Comparison of ENCODE assay signal across 8 cellular contexts in the genomic region with DNA sequence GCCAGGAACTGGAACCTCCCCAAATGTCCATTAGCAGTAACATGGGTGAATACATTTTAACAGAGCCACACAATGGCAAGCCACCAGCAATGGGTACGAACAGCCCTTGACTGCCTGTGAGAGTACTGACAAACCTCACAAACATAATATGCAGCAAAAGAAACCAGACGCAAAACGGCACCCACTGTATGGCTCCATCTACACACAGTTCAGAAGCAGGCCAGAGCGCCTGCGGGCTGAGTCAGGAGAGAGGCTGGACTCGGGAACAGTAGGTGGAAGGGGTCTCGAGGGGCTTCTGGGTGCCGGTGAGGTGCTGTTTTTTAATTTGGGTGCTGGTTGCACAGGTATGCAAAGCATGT.
A peak's percentile ranks its signal among the peaks of the same experiment; 100 is the strongest.
DNase-seq lines count a peak whose midpoint lies in the region; ATAC-seq and TF ChIP-seq lines count a peak whose summit lies in the region.

No MANE protein-coding gene starts in this region.

- no peak for DNase-seq in CD8-positive, alpha-beta memory T cell
- no peak for DNase-seq in PC-3
- no peak for DNase-seq in osteoblast (ENCODE audit: insufficient read length, low spot score, missing footprints)
- DNase-seq in HPDE6-E6E7 (ENCODE audit: extremely low spot score) = no peak
- DNase-seq in H4 (ENCODE audit: low spot score) = no peak

- H3K36me3 Mint-ChIP-seq in CD8-positive, alpha-beta memory T cell = no peaks in the 10 kb centered on the region

- peak overlapping the region; percentile 82 for H3K27ac ChIP-seq in CD8-positive, alpha-beta memory T cell (ENCODE audit: low read depth, low read length)
- no peak overlapping the region for H3K27ac ChIP-seq in PC-3 (ENCODE audit: low read length)
- peak overlapping the region; percentile 96 for H3K27ac ChIP-seq in duodenal mucosa (ENCODE audit: low read depth, low read length)
- no peak overlapping the region for H3K27ac ChIP-seq in osteoblast (ENCODE audit: low read depth, low read length)

- POLR2A ChIA-PET in CD8-positive, alpha-beta memory T cell (lab: Charles Lee) = interaction anchor here (1.3 to 5.6 kb wide), 3 partner anchors 12 to 81 kb away, joined by 4 to 54 read pairs (median 4); a partner anchor contains a TSS
- POLR2A ChIA-PET in PC-3 (lab: Charles Lee; ENCODE audit: unreplicated experiment) = no interaction called here

- peaks cover 34% of the 10 kb centered on the region for H3K4me1 ChIP-seq in CD8-positive, alpha-beta memory T cell (ENCODE audit: insufficient read depth, low read length)
- H3K4me1 ChIP-seq in PC-3 (ENCODE audit: insufficient read depth, low read length) (peaks cover 26% of the 10 kb centered on the region), duodenal mucosa (ENCODE audit: control insufficient read depth in 1 of 2, insufficient read depth in 2 of 2, low read length in 2 of 2) (peaks cover 48 to 53% of the 10 kb centered on the region in 2 donors), osteoblast (ENCODE audit: insufficient read depth, low read length) (no peaks in the 10 kb centered on the region)

- peak overlapping the region; percentile 62 to 90 (median 78) for H3K4me3 Mint-ChIP-seq in CD8-positive, alpha-beta memory T cell

- TF ChIP-seq CTCF in PC-3 (conservative IDR thresholded peaks at IDR 0.05; ENCODE audit: low read depth, low read length) (no peak), osteoblast (IDR thresholded peaks at IDR 0.05; ENCODE audit: extremely low read depth, low read depth, low read length) (no peak)

- H2AFZ ChIP-seq in PC-3 (ENCODE audit: low read length) (0 out of 2 replicates have a peak overlapping the region, but pooled peaks have one; percentile 85), osteoblast (ENCODE audit: low read length) (peak overlapping the region; percentile 90)

- ATAC-seq in PC-3 (peak; percentile 17), GM18867 (IDR thresholded peaks at IDR 0.05; ENCODE audit: unreplicated experiment) (no peak), GM21737 (IDR thresholded peaks at IDR 0.05; ENCODE audit: unreplicated experiment) (no peak)

- no peaks in the 10 kb centered on the region for H3K9me3 ChIP-seq in CD8-positive, alpha-beta memory T cell (ENCODE audit: low read length)
- H3K9me3 ChIP-seq in PC-3 (ENCODE audit: low read length) (no peaks in the 10 kb centered on the region), duodenal mucosa (ENCODE audit: control insufficient read depth in 1 of 2, low read length in 2 of 2) (no peaks in the 10 kb centered on the region), osteoblast (ENCODE audit: low read depth, low read length) (no peaks in the 10 kb centered on the region)

- no peaks in the 10 kb centered on the region for H3K9me2 ChIP-seq in PC-3 (replicated peaks; ENCODE audit: low read length)

- H4K20me1 ChIP-seq in PC-3 (ENCODE audit: low read length) (no peaks in the 10 kb centered on the region), osteoblast (ENCODE audit: insufficient read depth, low read length) (no peaks in the 10 kb centered on the region)

- intact Hi-C loops in PC-3 (cut with micrococcal nuclease) = no loop called here

- no peaks in the 10 kb centered on the region for H3F3A ChIP-seq in PC-3 (ENCODE audit: low read length, unreplicated experiment)

- H3K36me3 ChIP-seq in CD8-positive, alpha-beta memory T cell (ENCODE audit: insufficient read depth, low read length) = no peaks in the 10 kb centered on the region
- H3K36me3 ChIP-seq in PC-3 (ENCODE audit: low read depth, low read length) = no peaks in the 10 kb centered on the region
- H3K36me3 ChIP-seq in duodenal mucosa (ENCODE audit: control insufficient read depth in 1 of 2, insufficient read depth in 2 of 2, low read length in 2 of 2) = no peaks in the 10 kb centered on the region
- no peaks in the 10 kb centered on the region for H3K36me3 ChIP-seq in osteoblast (ENCODE audit: insufficient read depth, low read length)

- H3K27ac Mint-ChIP-seq in CD8-positive, alpha-beta memory T cell = peak overlapping the region; percentile 70 to 94 (median 86)

- H3K27me3 Mint-ChIP-seq in CD8-positive, alpha-beta memory T cell = no peaks in the 10 kb centered on the region

- peaks cover 18 to 38% (median 35%) of the 10 kb centered on the region in 3 donors for H3K4me1 Mint-ChIP-seq in CD8-positive, alpha-beta memory T cell

- peak overlapping the region; percentile 72 for H3K4me3 ChIP-seq in CD8-positive, alpha-beta memory T cell (ENCODE audit: low read length)
- H3K4me3 ChIP-seq in PC-3 (ENCODE audit: low read length) (peak overlapping the region; percentile 70; the same call in 1 of the 2 replicates), duodenal mucosa (ENCODE audit: low read depth in 1 of 2, low read length in 2 of 2) (peak overlapping the region; percentile 67 to 76), osteoblast (ENCODE audit: insufficient read depth, low read length) (no peak overlapping the region)

- H3K9ac ChIP-seq in PC-3 (ENCODE audit: low read length) (no peak overlapping the region; the same call in 1 of the 2 replicates), duodenal mucosa (ENCODE audit: low read depth in 1 of 2, low read length in 2 of 2) (peak overlapping the region; percentile 80 to 93)

- BruUV-seq in PC-3 (replicated peaks; lab: Mats Ljungman, UMichigan) = TSS peak; percentile 79

- no peaks in the 10 kb centered on the region for H3K9me3 Mint-ChIP-seq in CD8-positive, alpha-beta memory T cell

- CTCF ChIA-PET in CD8-positive, alpha-beta memory T cell (lab: Charles Lee) = interaction anchor here (1.1 to 15.4 kb wide), 3 partner anchors 17 to 93 kb away, joined by 3 to 248 read pairs (median 13); a partner anchor contains a TSS
- CTCF ChIA-PET in PC-3 (lab: Charles Lee) = no interaction called here

- peak overlapping the region; percentile 93 for H3K4me2 ChIP-seq in PC-3 (ENCODE audit: low read length)
- no peak overlapping the region for H3K4me2 ChIP-seq in osteoblast (ENCODE audit: insufficient read depth, low read length)

- no peaks in the 10 kb centered on the region for H3K27me3 ChIP-seq in CD8-positive, alpha-beta memory T cell (ENCODE audit: insufficient read depth, low read length, poor library complexity, severe bottlenecking)
- no peaks in the 10 kb centered on the region for H3K27me3 ChIP-seq in PC-3 (ENCODE audit: low read length)
- no peaks in the 10 kb centered on the region for H3K27me3 ChIP-seq in duodenal mucosa (ENCODE audit: control insufficient read depth in 1 of 2, insufficient read depth in 2 of 2, low read length in 2 of 2)
- no peaks in the 10 kb centered on the region for H3K27me3 ChIP-seq in osteoblast (ENCODE audit: insufficient read depth, low read length)

- H3K79me2 ChIP-seq in PC-3 (ENCODE audit: low read length) (no peaks in the 10 kb centered on the region), osteoblast (ENCODE audit: insufficient read depth, low read length) (no peaks in the 10 kb centered on the region)

Comparison
In these comparisons a context has a peak if more than half of its experiments do, and no peak if none do; other contexts are left out.
1. H3K27ac ChIP-seq: peak in CD8-positive, alpha-beta memory T cell (single experiment) and duodenal mucosa (single experiment); none in PC-3 (single experiment) and osteoblast (single experiment).